Comparison of ENCODE assay signal across 1 cellular context in the genomic region with DNA sequence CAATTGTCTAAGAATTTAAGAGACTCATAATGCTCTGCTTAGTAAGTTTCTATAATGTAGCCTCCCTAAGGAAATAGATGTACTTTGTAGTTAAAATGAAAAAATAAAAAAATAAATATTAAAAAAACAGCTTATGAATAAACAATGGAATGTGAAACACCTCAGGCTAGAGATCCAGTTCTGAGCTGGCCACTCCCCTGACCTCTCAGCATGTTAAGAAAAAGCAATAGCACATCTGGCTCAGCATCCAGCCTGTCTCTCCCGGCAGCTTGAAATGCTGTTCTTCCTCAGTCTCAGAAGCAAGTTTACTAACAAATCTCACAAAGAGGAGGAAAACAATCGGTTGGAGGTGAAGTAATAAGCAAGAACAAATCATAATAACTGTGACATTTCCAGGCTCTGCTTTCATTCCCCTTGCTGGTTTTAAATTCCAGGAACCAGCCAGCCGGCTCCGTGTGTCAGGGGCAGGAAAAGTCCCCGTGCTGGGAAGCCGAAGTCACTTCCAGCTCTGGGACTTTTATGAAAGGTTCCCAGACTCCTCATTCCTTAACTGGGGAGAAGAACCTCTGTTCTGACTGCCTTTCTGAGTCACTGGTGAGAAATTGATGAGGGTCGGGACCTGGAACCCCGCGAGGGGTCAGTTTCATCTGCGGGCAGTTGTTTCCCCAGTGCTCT.
TF ChIP-seq lines count a peak whose summit lies in the region.

No MANE protein-coding gene starts in this region.

TF ChIP-seq in HepG2, 621 proteins besides CTCF, POLR2A, EP300 and RAD21 (continued from another document):
- TF ChIP-seq, protein P1, sequence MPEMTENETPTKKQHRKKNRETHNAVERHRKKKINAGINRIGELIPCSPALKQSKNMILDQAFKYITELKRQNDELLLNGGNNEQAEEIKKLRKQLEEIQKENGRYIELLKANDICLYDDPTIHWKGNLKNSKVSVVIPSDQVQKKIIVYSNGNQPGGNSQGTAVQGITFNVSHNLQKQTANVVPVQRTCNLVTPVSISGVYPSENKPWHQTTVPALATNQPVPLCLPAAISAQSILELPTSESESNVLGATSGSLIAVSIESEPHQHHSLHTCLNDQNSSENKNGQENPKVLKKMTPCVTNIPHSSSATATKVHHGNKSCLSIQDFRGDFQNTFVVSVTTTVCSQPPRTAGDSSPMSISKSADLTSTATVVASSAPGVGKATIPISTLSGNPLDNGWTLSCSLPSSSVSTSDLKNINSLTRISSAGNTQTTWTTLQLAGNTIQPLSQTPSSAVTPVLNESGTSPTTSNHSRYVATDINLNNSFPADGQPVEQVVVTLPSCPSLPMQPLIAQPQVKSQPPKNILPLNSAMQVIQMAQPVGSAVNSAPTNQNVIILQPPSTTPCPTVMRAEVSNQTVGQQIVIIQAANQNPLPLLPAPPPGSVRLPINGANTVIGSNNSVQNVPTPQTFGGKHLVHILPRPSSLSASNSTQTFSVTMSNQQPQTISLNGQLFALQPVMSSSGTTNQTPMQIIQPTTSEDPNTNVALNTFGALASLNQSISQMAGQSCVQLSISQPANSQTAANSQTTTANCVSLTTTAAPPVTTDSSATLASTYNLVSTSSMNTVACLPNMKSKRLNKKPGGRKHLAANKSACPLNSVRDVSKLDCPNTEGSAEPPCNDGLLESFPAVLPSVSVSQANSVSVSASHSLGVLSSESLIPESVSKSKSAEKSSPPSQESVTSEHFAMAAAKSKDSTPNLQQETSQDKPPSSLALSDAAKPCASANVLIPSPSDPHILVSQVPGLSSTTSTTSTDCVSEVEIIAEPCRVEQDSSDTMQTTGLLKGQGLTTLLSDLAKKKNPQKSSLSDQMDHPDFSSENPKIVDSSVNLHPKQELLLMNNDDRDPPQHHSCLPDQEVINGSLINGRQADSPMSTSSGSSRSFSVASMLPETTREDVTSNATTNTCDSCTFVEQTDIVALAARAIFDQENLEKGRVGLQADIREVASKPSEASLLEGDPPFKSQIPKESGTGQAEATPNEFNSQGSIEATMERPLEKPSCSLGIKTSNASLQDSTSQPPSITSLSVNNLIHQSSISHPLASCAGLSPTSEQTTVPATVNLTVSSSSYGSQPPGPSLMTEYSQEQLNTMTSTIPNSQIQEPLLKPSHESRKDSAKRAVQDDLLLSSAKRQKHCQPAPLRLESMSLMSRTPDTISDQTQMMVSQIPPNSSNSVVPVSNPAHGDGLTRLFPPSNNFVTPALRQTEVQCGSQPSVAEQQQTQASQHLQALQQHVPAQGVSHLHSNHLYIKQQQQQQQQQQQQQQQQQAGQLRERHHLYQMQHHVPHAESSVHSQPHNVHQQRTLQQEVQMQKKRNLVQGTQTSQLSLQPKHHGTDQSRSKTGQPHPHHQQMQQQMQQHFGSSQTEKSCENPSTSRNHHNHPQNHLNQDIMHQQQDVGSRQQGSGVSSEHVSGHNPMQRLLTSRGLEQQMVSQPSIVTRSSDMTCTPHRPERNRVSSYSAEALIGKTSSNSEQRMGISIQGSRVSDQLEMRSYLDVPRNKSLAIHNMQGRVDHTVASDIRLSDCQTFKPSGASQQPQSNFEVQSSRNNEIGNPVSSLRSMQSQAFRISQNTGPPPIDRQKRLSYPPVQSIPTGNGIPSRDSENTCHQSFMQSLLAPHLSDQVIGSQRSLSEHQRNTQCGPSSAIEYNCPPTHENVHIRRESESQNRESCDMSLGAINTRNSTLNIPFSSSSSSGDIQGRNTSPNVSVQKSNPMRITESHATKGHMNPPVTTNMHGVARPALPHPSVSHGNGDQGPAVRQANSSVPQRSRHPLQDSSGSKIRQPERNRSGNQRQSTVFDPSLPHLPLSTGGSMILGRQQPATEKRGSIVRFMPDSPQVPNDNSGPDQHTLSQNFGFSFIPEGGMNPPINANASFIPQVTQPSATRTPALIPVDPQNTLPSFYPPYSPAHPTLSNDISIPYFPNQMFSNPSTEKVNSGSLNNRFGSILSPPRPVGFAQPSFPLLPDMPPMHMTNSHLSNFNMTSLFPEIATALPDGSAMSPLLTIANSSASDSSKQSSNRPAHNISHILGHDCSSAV (CRISPR knock-in tag; IDR thresholded peaks at IDR 0.05; ENCODE audit: borderline replicate concordance): no peak
- TF ChIP-seq, protein P2, sequence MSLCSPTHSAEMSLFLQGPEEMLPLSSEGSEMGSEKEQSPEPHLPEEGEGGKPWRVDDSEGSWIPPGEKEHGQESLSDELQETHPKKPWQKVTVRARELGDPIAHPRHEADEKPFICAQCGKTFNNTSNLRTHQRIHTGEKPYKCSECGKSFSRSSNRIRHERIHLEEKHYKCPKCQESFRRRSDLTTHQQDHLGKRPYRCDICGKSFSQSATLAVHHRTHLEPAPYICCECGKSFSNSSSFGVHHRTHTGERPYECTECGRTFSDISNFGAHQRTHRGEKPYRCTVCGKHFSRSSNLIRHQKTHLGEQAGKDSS (CRISPR knock-in tag; IDR thresholded peaks at IDR 0.05; ENCODE audit: borderline replicate concordance, low read depth): no peak
- TF ChIP-seq TBP (CRISPR knock-in tag; IDR thresholded peaks at IDR 0.05): no peak
